ENCODE assay signal across 8 cellular contexts in genomic region chr3:60010778-60011177, GRCh38.
A peak's percentile ranks its signal among the peaks of the same experiment; 100 is the strongest.
DNase-seq lines count a peak whose midpoint lies in the region; ATAC-seq, FAIRE-seq and TF ChIP-seq lines count a peak whose summit lies in the region.

No MANE protein-coding gene starts in this region.

- H3K27me3 Mint-ChIP-seq in stimulated activated memory B cell treated with anti-CD40 and anti-IgM and Interleukin-4, amounts not matched to agents 10 μg/mL and 1 μg/mL and 100 μg/mL, for 72 hours, result no peaks in the 10 kb centered on the region

- H3K27ac Mint-ChIP-seq in stimulated activated memory B cell treated with anti-CD40 and anti-IgM and Interleukin-4, amounts not matched to agents 10 μg/mL and 1 μg/mL and 100 μg/mL, for 72 hours, result peak overlapping the region; percentile 41

- H3K27ac ChIP-seq in right lobe of liver (no peak overlapping the region), HepG2 (ENCODE audit: extremely low read length, insufficient read depth, low read length) (no peak overlapping the region)

- H3K36me3 Mint-ChIP-seq in stimulated activated memory B cell treated with anti-CD40 and anti-IgM and Interleukin-4, amounts not matched to agents 10 μg/mL and 1 μg/mL and 100 μg/mL, for 72 hours, result no peaks in the 10 kb centered on the region

- H2AFZ ChIP-seq in HepG2 (ENCODE audit: low read length), result no peak overlapping the region

- no peak for TF ChIP-seq RAD21 in HepG2 (CRISPR knock-in tag; IDR thresholded peaks at IDR 0.05)

- no peaks in the 10 kb centered on the region for H3K4me1 ChIP-seq in right lobe of liver
- no peaks in the 10 kb centered on the region for H3K4me1 ChIP-seq in HepG2 (ENCODE audit: insufficient read depth, low read length)

- H3K9me3 Mint-ChIP-seq in stimulated activated memory B cell treated with anti-CD40 and anti-IgM and Interleukin-4, amounts not matched to agents 10 μg/mL and 1 μg/mL and 100 μg/mL, for 72 hours, result no peaks in the 10 kb centered on the region

- H3K9me3 ChIP-seq in right lobe of liver (no peaks in the 10 kb centered on the region), HepG2 (ENCODE audit: low read length) (no peaks in the 10 kb centered on the region), MG63 (no peaks in the 10 kb centered on the region)

- TF ChIP-seq POLR2A in right lobe of liver (IDR thresholded peaks at IDR 0.05), result no peak
- TF ChIP-seq POLR2A in HepG2 (IDR thresholded peaks at IDR 0.05; ENCODE audit: insufficient read depth in 1 of 2, low read depth in 2 of 2, low read length in 2 of 2), result no peak

- H3K9ac ChIP-seq in HepG2 (ENCODE audit: insufficient read depth, low read depth, low read length), result no peak overlapping the region

- in situ Hi-C loops in HepG2 (cut with HindIII; ENCODE audit: extremely low pct_ligation_motif_present, low pct_unique_long_range_greater_than_20kb), result no loop called here

- no peaks in the 10 kb centered on the region for H3K79me2 ChIP-seq in HepG2 (ENCODE audit: insufficient read depth, low read length)

- CTCF ChIA-PET in HepG2 (lab: Yijun Ruan, JAX; ENCODE audit: low intra/inter-chr PET ratio, low total read pairs), result no interaction called here

- WGBS in right lobe of liver (ENCODE audit: insufficient coverage, low coverage, low lambda C conversion rate, missing lambda C conversion rate), result 55% methylated on average over 4 of the region's 4 CpGs
- 43% methylated on average over 4 of the region's 4 CpGs for WGBS in HepG2 (ENCODE audit: low lambda C conversion rate)

- intact Hi-C loops in right lobe of liver (cut with DNase I) (no loop called here), HepG2 (cut with micrococcal nuclease; ENCODE audit: unreplicated experiment) (no loop called here)

- TF ChIP-seq CTCF in right lobe of liver (IDR thresholded peaks at IDR 0.05) (no peak), HepG2 (CRISPR knock-in tag; IDR thresholded peaks at IDR 0.05) (no peak)

- DNase-seq in right lobe of liver, result no peak
- no peak for DNase-seq in HepG2 (ENCODE audit: low spot score)
- DNase-seq in MG63, result no peak
- DNase-seq in activated effector memory CD4-positive, alpha-beta T cell treated with anti-CD3 and anti-CD28 coated beads, Interleukin-2, amount 50 U/mL, for 16 hours, result peak; percentile 81
- DNase-seq in NCI-H226, result no peak
- DNase-seq in NCI-H1436 treated with DMSO at 0.1 percent for 48 hours (lab: John Stamatoyannopoulos, UW), result no peak
- no peak for DNase-seq in SW480 (ENCODE audit: low spot score)

- no TSS peak for BruUV-seq in HepG2 (replicated peaks; lab: Mats Ljungman, UMichigan)

- peak overlapping the region; percentile 13 for H3K4me3 Mint-ChIP-seq in stimulated activated memory B cell treated with anti-CD40 and anti-IgM and Interleukin-4, amounts not matched to agents 10 μg/mL and 1 μg/mL and 100 μg/mL, for 72 hours

- POLR2A ChIA-PET in HepG2 (lab: Yijun Ruan, JAX), result no interaction called here

- FAIRE-seq in HepG2 (lab: Jason Lieb, UNC), result no peak

- TF ChIP-seq EP300 in HepG2 (IDR thresholded peaks at IDR 0.05; ENCODE audit: low read depth in 2 of 2, low read length in 2 of 2) (no peak), HepG2 (CRISPR knock-in tag; IDR thresholded peaks at IDR 0.05; ENCODE audit: borderline replicate concordance) (no peak)

- ATAC-seq in right lobe of liver (peak; percentile 25 to 66 (median 54)), HepG2 (no peak)
- ATAC-seq in stimulated activated memory B cell treated with anti-CD40 and anti-IgM and Interleukin-4, amounts not matched to agents 10 μg/mL and 1 μg/mL and 100 μg/mL, for 72 hours, result peak; percentile 91

- no peaks in the 10 kb centered on the region for H3K27me3 ChIP-seq in right lobe of liver
- no peaks in the 10 kb centered on the region for H3K27me3 ChIP-seq in HepG2 (ENCODE audit: control insufficient read depth in 1 of 2, insufficient read depth in 2 of 2, low read length in 2 of 2)
- H3K27me3 ChIP-seq in MG63, result no peaks in the 10 kb centered on the region

- H3K4me1 Mint-ChIP-seq in stimulated activated memory B cell treated with anti-CD40 and anti-IgM and Interleukin-4, amounts not matched to agents 10 μg/mL and 1 μg/mL and 100 μg/mL, for 72 hours, result peaks cover 16% of the 10 kb centered on the region

- H3K4me3 ChIP-seq in right lobe of liver, result no peak overlapping the region
- no peak overlapping the region for H3K4me3 ChIP-seq in HepG2 (replicated peaks in 1 of 3; ENCODE audit: insufficient read depth in 1 of 3, low read depth in 2 of 3, low read length in 3 of 3)
- peak overlapping the region; percentile 22 for H3K4me3 ChIP-seq in MG63

- H4K20me1 ChIP-seq in HepG2 (ENCODE audit: insufficient read depth, low read length), result no peaks in the 10 kb centered on the region

- no peaks in the 10 kb centered on the region for H3K36me3 ChIP-seq in right lobe of liver
- H3K36me3 ChIP-seq in HepG2 (replicated peaks in 1 of 2; ENCODE audit: control insufficient read depth in 1 of 2, insufficient read depth in 2 of 2, low read length in 2 of 2), result no peaks in the 10 kb centered on the region
- no peaks in the 10 kb centered on the region for H3K36me3 ChIP-seq in MG63

- no peak overlapping the region for H3K4me2 ChIP-seq in HepG2 (ENCODE audit: low read depth, low read length)

TF ChIP-seq in HepG2, 621 proteins besides CTCF, POLR2A, EP300 and RAD21 (continues in another document):
- TF ChIP-seq ZNF142 (CRISPR knock-in tag; IDR thresholded peaks at IDR 0.05) (no peak), RARA (CRISPR knock-in tag; IDR thresholded peaks at IDR 0.05) (no peak), ERF (CRISPR knock-in tag; IDR thresholded peaks at IDR 0.05) (no peak)
